Comparison of ENCODE assay signal across 23 cellular contexts in genomic region chr9:119195521-119195920, GRCh38.
"Had no signal": no experiment of that assay in that cellular context is flagged by ENCODE, and none has a peak within 500 bp of the region (broad histone marks: within the 10 kb centered on the region; RNA-seq: fewer than 3 reads in every experiment).

No MANE protein-coding gene starts in this region.

- H3K9me3 ChIP-seq: colonic mucosa, gastrocnemius medialis, neutrophil, psoas muscle, right lobe of liver, tibial artery, upper lobe of left lung, uterus had no signal

- H3K4me3 ChIP-seq: colonic mucosa, dorsolateral prefrontal cortex, gastrocnemius medialis, heart right ventricle, lung, psoas muscle, right lobe of liver, tibial artery, upper lobe of left lung, uterus had no signal

- H3K27me3 ChIP-seq: colonic mucosa, dorsolateral prefrontal cortex, gastrocnemius medialis, heart right ventricle, neutrophil, right lobe of liver, tibial artery, upper lobe of left lung, uterus had no signal

- DNase-seq: colonic mucosa; dorsolateral prefrontal cortex; effector CD8-positive, alpha-beta T cell; gastrocnemius medialis; heart right ventricle; hypothalamus; kidney; left cardiac atrium; left ventricle myocardium superior; mesenchymal stem cell; naive thymus-derived CD4-positive, alpha-beta T cell; psoas muscle; retina; right lobe of liver; stimulated activated CD4-positive, alpha-beta T cell treated with anti-CD3 and anti-CD28 coated beads, Interleukin-4, amount 100 ng/mL, for 1 hour; tibial artery; upper lobe of left lung; uterus had no signal

- H3K27ac ChIP-seq: colonic mucosa, dorsolateral prefrontal cortex, gastrocnemius medialis, heart right ventricle, neutrophil, psoas muscle, right lobe of liver, tibial artery, upper lobe of left lung, uterus had no signal

- ATAC-seq: esophagus mucosa; gastrocnemius medialis; heart right ventricle; left cardiac atrium; left ventricle myocardium superior; naive thymus-derived CD4-positive, alpha-beta T cell; psoas muscle; right lobe of liver; stimulated activated memory B cell treated with anti-CD40 and anti-IgM and Interleukin-4, amounts not matched to agents 10 μg/mL and 1 μg/mL and 100 μg/mL, for 72 hours had no signal

- H3K4me1 ChIP-seq: colonic mucosa, heart right ventricle, right lobe of liver, tibial artery, upper lobe of left lung, uterus had no signal

- FAIRE-seq: endometrium, kidney had no signal

- H3K36me3 ChIP-seq: colonic mucosa, gastrocnemius medialis, heart right ventricle, neutrophil, right lobe of liver, tibial artery, upper lobe of left lung, uterus had no signal
